In the genomic region with DNA sequence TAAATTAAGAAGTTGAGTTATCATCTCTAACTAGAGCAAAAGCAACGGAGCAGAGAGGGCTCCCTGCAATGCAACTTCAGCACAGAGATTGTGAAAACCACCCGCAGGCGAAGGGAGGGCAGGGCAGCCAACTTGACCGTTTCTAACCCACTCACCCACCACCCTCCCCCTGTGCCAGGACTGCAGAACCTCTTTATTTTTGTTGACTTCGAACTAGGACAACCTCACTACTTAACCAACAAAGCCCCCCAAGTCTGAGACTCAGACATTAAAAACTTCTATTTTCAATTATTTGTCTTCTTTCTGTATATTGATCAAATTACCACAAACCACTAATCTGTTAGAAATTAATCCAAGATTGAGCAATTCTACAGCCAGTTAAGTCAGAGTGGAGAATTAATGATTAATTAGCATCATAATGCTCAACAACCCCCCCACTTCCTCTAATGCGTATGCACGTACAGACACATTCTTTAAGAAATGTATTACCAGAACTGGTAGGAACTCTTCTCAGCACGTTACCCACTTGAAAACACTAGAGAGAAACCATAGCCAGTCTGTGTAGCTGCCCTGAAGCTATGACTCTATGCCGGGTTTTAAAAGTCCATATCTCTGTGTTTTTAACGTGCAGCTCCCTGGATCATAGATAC, we compare ENCODE assay signal across 10 cellular contexts. TPM values are rescaled to one million over a fixed set of nuclear protein-coding genes. Genes with fewer than 3 reads are reported as not detected.
DNase-seq lines count a peak whose midpoint lies in the region; ATAC-seq and TF ChIP-seq lines count a peak whose summit lies in the region.
"Had no signal": no experiment of that assay in that cellular context is flagged by ENCODE, and none has a peak within 500 bp of the region (broad histone marks: within the 10 kb centered on the region; RNA-seq: fewer than 3 reads in every experiment).

No MANE protein-coding gene starts in this region.

- H3K36me3 Mint-ChIP-seq in endodermal cell (ENCODE audit: low read depth), result no peaks in the 10 kb centered on the region

- H3K27ac ChIP-seq in endodermal cell (ENCODE audit: low read depth, low read length) (no peak overlapping the region), skin epidermis (peak overlapping the region in 14 of 21 experiments; percentile 18 to 90 (median 79))

- 0 out of 2 replicates have a peak, but pooled peaks have one; percentile 16 for TF ChIP-seq CTCF in Loucy (conservative IDR thresholded peaks at IDR 0.05; ENCODE audit: low read length)
- TF ChIP-seq CTCF in endodermal cell (conservative IDR thresholded peaks at IDR 0.05), result peak; percentile 47

- H3K27me3 Mint-ChIP-seq in endodermal cell (ENCODE audit: insufficient read depth), result peaks cover 46% of the 10 kb centered on the region

- TF ChIP-seq POLR2A in GM18526 (IDR thresholded peaks at IDR 0.05; ENCODE audit: extremely low read depth, insufficient read length), result peak; percentile 53

- no peaks in the 10 kb centered on the region for H3F3A ChIP-seq in Loucy (ENCODE audit: low read depth)

- H3K4me1 ChIP-seq in Loucy (ENCODE audit: insufficient read depth, low read length, poor library complexity, severe bottlenecking) (peaks cover 85% of the 10 kb centered on the region), endodermal cell (ENCODE audit: control insufficient read depth, insufficient read depth, low read length) (no peaks in the 10 kb centered on the region)

- H2AFZ ChIP-seq in Loucy (ENCODE audit: low read length), result no peak overlapping the region

- DNase-seq in endodermal cell (peak; percentile 50), NCI-H510A treated with DMSO at 0.1 percent for 48 hours (lab: John Stamatoyannopoulos, UW) (no peak), T-helper 9 cell (no peak), C1 segment of cervical spinal cord (lab: John Stamatoyannopoulos, UW) (no peak)
- DNase-seq: pancreas had no signal

- no peaks in the 10 kb centered on the region for H3K27me3 ChIP-seq in Loucy (ENCODE audit: insufficient read depth, low read length, poor library complexity, severe bottlenecking)
- H3K27me3 ChIP-seq in endodermal cell (ENCODE audit: control insufficient read depth, insufficient read depth, low read length, poor library complexity, severe bottlenecking), result peaks cover 47% of the 10 kb centered on the region
- H3K27me3 ChIP-seq: pancreas had no signal

- H3K9me2 ChIP-seq in Loucy (replicated peaks; ENCODE audit: low read depth, low read length), result no peaks in the 10 kb centered on the region

- H3K9ac ChIP-seq in Loucy (ENCODE audit: low read depth, low read length, poor library complexity, severe bottlenecking), result peak overlapping the region; percentile 98
- no peak overlapping the region for H3K9ac ChIP-seq in endodermal cell (ENCODE audit: extremely low read depth, low read length, poor library complexity, severe bottlenecking)

- peaks cover 76% of the 10 kb centered on the region for H3K79me2 ChIP-seq in Loucy (ENCODE audit: insufficient read depth, low read length)

- H3K27ac Mint-ChIP-seq in endodermal cell, result no peak overlapping the region

- H4K20me1 ChIP-seq in Loucy (ENCODE audit: insufficient read depth, low read length, poor library complexity, severe bottlenecking), result no peaks in the 10 kb centered on the region

- no peaks in the 10 kb centered on the region for H3K9me3 Mint-ChIP-seq in endodermal cell

- WGBS in endodermal cell (ENCODE audit: insufficient coverage in 1 of 2, insufficient read length in 1 of 2), 2 experiments, result 76 to 78% methylated on average over 9 to 10 of the region's 10 CpGs

- peak overlapping the region; percentile 99 for H3K4me2 ChIP-seq in Loucy (ENCODE audit: low read depth, low read length, poor library complexity, severe bottlenecking)

- no peaks in the 10 kb centered on the region for H3K9me3 ChIP-seq in Loucy (ENCODE audit: insufficient read depth, low read depth, low read length)
- H3K9me3 ChIP-seq in endodermal cell (ENCODE audit: control insufficient read depth, low read length), result no peaks in the 10 kb centered on the region
- H3K9me3 ChIP-seq: pancreas had no signal

- no peak overlapping the region for H3K4me3 Mint-ChIP-seq in endodermal cell

- H3K4me3 ChIP-seq in Loucy (ENCODE audit: low read length, poor library complexity, severe bottlenecking) (peak overlapping the region; percentile 87), endodermal cell (ENCODE audit: low read length) (no peak overlapping the region), skin epidermis (no peak overlapping the region)
- H3K4me3 ChIP-seq: pancreas had no signal

- peaks cover 3% of the 10 kb centered on the region; the same call in 1 of the 2 replicates for H3K36me3 ChIP-seq in Loucy (ENCODE audit: insufficient read depth, low read length)
- no peaks in the 10 kb centered on the region for H3K36me3 ChIP-seq in endodermal cell (ENCODE audit: control insufficient read depth, insufficient read depth, low read length)
- H3K36me3 ChIP-seq: pancreas had no signal

- no peak for ATAC-seq in HG03442 (IDR thresholded peaks at IDR 0.05; ENCODE audit: unreplicated experiment)
- ATAC-seq: Panc1 had no signal

- H3K4me1 Mint-ChIP-seq in endodermal cell, result peaks cover 6% of the 10 kb centered on the region

RNA-seq across cellular contexts. Expression of a gene that starts 2.0 kb away (rescaled TPM):
- total RNA-seq in endodermal cell, result under 1 TPM in 1 of 2 donors, not detected in 1; 0.22 TPM
- polyA plus RNA-seq in endodermal cell (2013, experiment 1 of 2), result 0.75 TPM
- polyA plus RNA-seq in endodermal cell (2013, experiment 2 of 2), result 0.62 TPM
